ENCODE assay signal across 10 cellular contexts in genomic region chr1:31666290-31666963, GRCh38. TPM values are rescaled to one million over a fixed set of nuclear protein-coding genes. Genes with fewer than 3 reads are reported as not detected.
DNase-seq lines count a peak whose midpoint lies in the region; ATAC-seq, FAIRE-seq and TF ChIP-seq lines count a peak whose summit lies in the region.
"Had no signal": no experiment of that assay in that cellular context is flagged by ENCODE, and none has a peak within 500 bp of the region (broad histone marks: within the 10 kb centered on the region; RNA-seq: fewer than 3 reads in every experiment).

No MANE protein-coding gene starts in this region.

- TF ChIP-seq POLR2A in transverse colon (IDR thresholded peaks at IDR 0.05): peak; percentile 73

- H3K4me3 Mint-ChIP-seq in astrocyte (ENCODE audit: unreplicated experiment): peak overlapping the region; percentile 50
- no peak overlapping the region for H3K4me3 Mint-ChIP-seq in activated T-helper 1 cell treated with anti-CD3 and anti-CD28 coated beads, Interleukin-12 subunit alpha, Interleukin-12 subunit beta, Interleukin-2, Interleukin-4 antibody, amounts not matched to agents 30 ng/mL and 10 ng/mL and 1 ng/mL, durations not matched to agents 14 hours and 24 hours and 36 hours

- 33% methylated on average over 9 of the region's 9 CpGs; no CpG with 5 or more reads in 1 of the 2 donors for WGBS in transverse colon (ENCODE audit: low coverage in 1 of 2), 2 donors

- in situ Hi-C loops in transverse colon (cut with MboI; ENCODE audit: low pct_ligation_motif_present in 1 of 4, low pct_unique_long_range_greater_than_20kb in 1 of 4, low sequenced_read_pairs in 3 of 4): loop anchor here in 3 of 4 donors (10.0 to 25.0 kb wide), 3 partner anchors 118 to 296 kb away; no protein-coding TSS in a partner anchor

- H3K36me3 Mint-ChIP-seq in astrocyte (ENCODE audit: low read depth, unreplicated experiment): peaks cover 19% of the 10 kb centered on the region
- no peaks in the 10 kb centered on the region for H3K36me3 Mint-ChIP-seq in activated T-helper 1 cell treated with anti-CD3 and anti-CD28 coated beads, Interleukin-12 subunit alpha, Interleukin-12 subunit beta, Interleukin-2, Interleukin-4 antibody, amounts not matched to agents 30 ng/mL and 10 ng/mL and 1 ng/mL, durations not matched to agents 14 hours and 24 hours and 36 hours (ENCODE audit: low read depth)

- H3K36me3 ChIP-seq in astrocyte (ENCODE audit: insufficient read depth, low read length) (no peaks in the 10 kb centered on the region), transverse colon (no peaks in the 10 kb centered on the region), OCI-LY7 (ENCODE audit: insufficient read depth, low read length) (no peaks in the 10 kb centered on the region)

- ATAC-seq in HG02798 (IDR thresholded peaks at IDR 0.05; ENCODE audit: poor library complexity, unreplicated experiment): no peak

- H3K9me3 ChIP-seq in astrocyte (ENCODE audit: insufficient read depth, low read depth, low read length) (no peaks in the 10 kb centered on the region), transverse colon (no peaks in the 10 kb centered on the region), OCI-LY7 (ENCODE audit: low read length) (no peaks in the 10 kb centered on the region)

- DNase-seq in NCI-H345 (lab: John Stamatoyannopoulos, UW) (peak; percentile 33), NCI-H345 treated with DMSO at 0.1 percent for 48 hours (lab: John Stamatoyannopoulos, UW; ENCODE audit: unreplicated experiment) (no peak), astrocyte (ENCODE audit: low read depth) (peak; percentile 41), left kidney (ENCODE audit: low read depth, low spot score) (peak; percentile 23), transverse colon (peak; percentile 81), OCI-LY7 (ENCODE audit: low spot score) (no peak)
- DNase-seq in activated T-helper 1 cell treated with anti-CD3 and anti-CD28 coated beads, Interleukin-12 subunit alpha, Interleukin-12 subunit beta, Interleukin-2, Interleukin-4 antibody, amounts not matched to agents 30 ng/mL and 10 ng/mL and 1 ng/mL, durations not matched to agents 14 hours and 24 hours and 36 hours (ENCODE audit: low spot score): no peak
- DNase-seq: ACHN had no signal

- CTCF ChIA-PET in OCI-LY7 (lab: Charles Lee; ENCODE audit: unreplicated experiment): interaction anchor here (0.9 kb wide), 1 partner anchor 79 kb away, joined by 4 read pairs; no protein-coding TSS in a partner anchor

- FAIRE-seq in astrocyte (lab: Jason Lieb, UNC): no peak
- FAIRE-seq: islet of Langerhans had no signal

- POLR2A ChIA-PET in OCI-LY7 (lab: Charles Lee): interaction anchor here (0.5 kb wide), 1 partner anchor 9 kb away, joined by 7 read pairs; no protein-coding TSS in a partner anchor

- H3K27ac ChIP-seq in astrocyte (ENCODE audit: low read depth, low read length) (no peak overlapping the region), transverse colon (peak overlapping the region; percentile 23 to 81 (median 61)), OCI-LY7 (ENCODE audit: low read depth, low read length, poor library complexity, severe bottlenecking) (no peak overlapping the region)

- H3K27me3 ChIP-seq in astrocyte (ENCODE audit: insufficient read depth, low read length): no peaks in the 10 kb centered on the region
- peaks cover 3% of the 10 kb centered on the region for H3K27me3 ChIP-seq in transverse colon

- H4K20me1 ChIP-seq in astrocyte (ENCODE audit: insufficient read depth, low read length): peaks cover 11% of the 10 kb centered on the region
- no peaks in the 10 kb centered on the region for H4K20me1 ChIP-seq in OCI-LY7 (ENCODE audit: insufficient read depth, low read length)

- no peaks in the 10 kb centered on the region for H3K9me2 ChIP-seq in OCI-LY7 (ENCODE audit: insufficient read depth, low read length)

- H2AFZ ChIP-seq in astrocyte (ENCODE audit: low read depth, low read length) (no peak overlapping the region), OCI-LY7 (ENCODE audit: low read length) (no peak overlapping the region)

- H3K4me1 ChIP-seq in astrocyte (ENCODE audit: insufficient read depth, low read length): peaks cover 25% of the 10 kb centered on the region
- peaks cover 19 to 50% (median 41%) of the 10 kb centered on the region in 4 donors for H3K4me1 ChIP-seq in transverse colon
- no peaks in the 10 kb centered on the region for H3K4me1 ChIP-seq in OCI-LY7 (ENCODE audit: insufficient read depth, low read length, poor library complexity, severe bottlenecking)

- no peak overlapping the region for H3K9ac ChIP-seq in astrocyte (ENCODE audit: low read length)

- no peak for TF ChIP-seq CTCF in astrocyte (IDR thresholded peaks at IDR 0.05; ENCODE audit: insufficient read depth, low read depth, low read length)
- no peak for TF ChIP-seq CTCF in transverse colon (IDR thresholded peaks at IDR 0.05)
- no peak for TF ChIP-seq CTCF in OCI-LY7 (conservative IDR thresholded peaks at IDR 0.05; ENCODE audit: low read length)

- H3K4me1 Mint-ChIP-seq in astrocyte (ENCODE audit: low read depth, unreplicated experiment): peaks cover 7% of the 10 kb centered on the region
- H3K4me1 Mint-ChIP-seq in activated T-helper 1 cell treated with anti-CD3 and anti-CD28 coated beads, Interleukin-12 subunit alpha, Interleukin-12 subunit beta, Interleukin-2, Interleukin-4 antibody, amounts not matched to agents 30 ng/mL and 10 ng/mL and 1 ng/mL, durations not matched to agents 14 hours and 24 hours and 36 hours (ENCODE audit: low read depth): peaks cover 6% of the 10 kb centered on the region

- TF ChIP-seq EP300 in transverse colon (IDR thresholded peaks at IDR 0.05; ENCODE audit: low read depth): no peak

- H3K27me3 Mint-ChIP-seq in astrocyte (ENCODE audit: low read depth, unreplicated experiment): peaks cover 19% of the 10 kb centered on the region
- peaks cover 27% of the 10 kb centered on the region for H3K27me3 Mint-ChIP-seq in activated T-helper 1 cell treated with anti-CD3 and anti-CD28 coated beads, Interleukin-12 subunit alpha, Interleukin-12 subunit beta, Interleukin-2, Interleukin-4 antibody, amounts not matched to agents 30 ng/mL and 10 ng/mL and 1 ng/mL, durations not matched to agents 14 hours and 24 hours and 36 hours (ENCODE audit: insufficient read depth)

- no TSS peak for BruUV-seq in OCI-LY7 (replicated peaks; lab: Mats Ljungman, UMichigan)

- H3K9me3 Mint-ChIP-seq in astrocyte (ENCODE audit: unreplicated experiment): no peaks in the 10 kb centered on the region
- no peaks in the 10 kb centered on the region for H3K9me3 Mint-ChIP-seq in activated T-helper 1 cell treated with anti-CD3 and anti-CD28 coated beads, Interleukin-12 subunit alpha, Interleukin-12 subunit beta, Interleukin-2, Interleukin-4 antibody, amounts not matched to agents 30 ng/mL and 10 ng/mL and 1 ng/mL, durations not matched to agents 14 hours and 24 hours and 36 hours

- H3K4me3 ChIP-seq in astrocyte (ENCODE audit: insufficient read depth, low read depth, low read length) (no peak overlapping the region), transverse colon (no peak overlapping the region), OCI-LY7 (ENCODE audit: low read depth, low read length, poor library complexity, severe bottlenecking) (no peak overlapping the region)

- H3K4me2 ChIP-seq in astrocyte (ENCODE audit: low read length): no peak overlapping the region
- H3K4me2 ChIP-seq in OCI-LY7 (ENCODE audit: low read length): no peak overlapping the region

- H3K79me2 ChIP-seq in astrocyte (ENCODE audit: insufficient read depth, low read length): no peaks in the 10 kb centered on the region
- no peaks in the 10 kb centered on the region for H3K79me2 ChIP-seq in OCI-LY7 (ENCODE audit: insufficient read depth, low read depth, low read length)

- intact Hi-C loops in transverse colon (cut with DNase I; ENCODE audit: low total_unique reads) (loop anchor here (5.0 to 10.0 kb wide), 2 partner anchors 51 to 78 kb away; no protein-coding TSS in a partner anchor), OCI-LY7 (cut with micrococcal nuclease; ENCODE audit: unreplicated experiment) (no loop called here)
- intact Hi-C loops in activated T-helper 1 cell treated with anti-CD3 and anti-CD28 coated beads, Interleukin-12 subunit alpha, Interleukin-12 subunit beta, Interleukin-2, Interleukin-4 antibody, amounts not matched to agents 30 ng/mL and 10 ng/mL and 1 ng/mL, durations not matched to agents 14 hours and 24 hours and 36 hours (cut with micrococcal nuclease): no loop called here

- H3K27ac Mint-ChIP-seq in astrocyte (ENCODE audit: unreplicated experiment): no peak overlapping the region
- H3K27ac Mint-ChIP-seq in activated T-helper 1 cell treated with anti-CD3 and anti-CD28 coated beads, Interleukin-12 subunit alpha, Interleukin-12 subunit beta, Interleukin-2, Interleukin-4 antibody, amounts not matched to agents 30 ng/mL and 10 ng/mL and 1 ng/mL, durations not matched to agents 14 hours and 24 hours and 36 hours: no peak overlapping the region

RNA-seq across cellular contexts. Expression of gene PEF1, which starts 21.8 kb away (rescaled TPM):
- total RNA-seq in astrocyte (56.3 and 57.9 TPM in 2 replicates), transverse colon (10 to 100 TPM; 12.3 to 61.7 (median 49.9) TPM), OCI-LY7 (2022) (54.6 and 56.1 TPM in 2 replicates)
- total RNA-seq in activated T-helper 1 cell treated with anti-CD3 and anti-CD28 coated beads, Interleukin-12 subunit alpha, Interleukin-12 subunit beta, Interleukin-2, Interleukin-4 antibody, amounts not matched to agents 30 ng/mL and 10 ng/mL and 1 ng/mL, durations not matched to agents 14 hours and 24 hours and 36 hours: 57.6 and 66.1 TPM in 2 replicates
- total RNA-seq in OCI-LY7 (2014; rRNA removed; shearing (Covaris generic)): 67.7 and 89.7 TPM in 2 replicates

RNA-seq across cellular contexts. Expression of gene COL16A1, which starts 37.4 kb away (rescaled TPM):
- total RNA-seq in astrocyte (42.9 and 56.5 TPM in 2 replicates), transverse colon (100 to 1,000 TPM in 1 of 4 donors, 10 to 100 TPM in 3; 14.3 to 135 (median 40.1) TPM), OCI-LY7 (2022) (not detected in 2 replicates)
- not detected in 2 replicates for total RNA-seq in activated T-helper 1 cell treated with anti-CD3 and anti-CD28 coated beads, Interleukin-12 subunit alpha, Interleukin-12 subunit beta, Interleukin-2, Interleukin-4 antibody, amounts not matched to agents 30 ng/mL and 10 ng/mL and 1 ng/mL, durations not matched to agents 14 hours and 24 hours and 36 hours
- total RNA-seq in OCI-LY7 (2014; rRNA removed; shearing (Covaris generic)): not detected in 2 replicates

RNA-seq across cellular contexts. Expression of gene HCRTR1, which starts 48.9 kb away (rescaled TPM):
- total RNA-seq in astrocyte (not detected in 2 replicates), transverse colon (under 1 TPM in 1 of 4 donors, not detected in 3; 0.48 TPM), OCI-LY7 (2022) (not detected in 2 replicates)
- total RNA-seq in activated T-helper 1 cell treated with anti-CD3 and anti-CD28 coated beads, Interleukin-12 subunit alpha, Interleukin-12 subunit beta, Interleukin-2, Interleukin-4 antibody, amounts not matched to agents 30 ng/mL and 10 ng/mL and 1 ng/mL, durations not matched to agents 14 hours and 24 hours and 36 hours: not detected in 2 replicates
- total RNA-seq in OCI-LY7 (2014; rRNA removed; shearing (Covaris generic)): not detected in 2 replicates

Comparison
In these comparisons a context has a peak if more than half of its experiments do, and no peak if none do; other contexts are left out.
1. DNase-seq: peak in NCI-H345 (single experiment), astrocyte (single experiment), left kidney (single experiment) and transverse colon (single experiment); none in NCI-H345 treated with DMSO at 0.1 percent for 48 hours (single experiment), activated T-helper 1 cell treated with anti-CD3 and anti-CD28 coated beads, Interleukin-12 subunit alpha, Interleukin-12 subunit beta, Interleukin-2, Interleukin-4 antibody, amounts not matched to agents 30 ng/mL and 10 ng/mL and 1 ng/mL, durations not matched to agents 14 hours and 24 hours and 36 hours (single experiment) and OCI-LY7 (single experiment).
2. H3K27ac ChIP-seq: peak in transverse colon (4 of 4); none in astrocyte (single experiment) and OCI-LY7 (single experiment).
3. RNA of gene COL16A1, which starts 37.4 kb away (total RNA-seq): 14.3 to 135 TPM in transverse colon and 42.9 to 56.5 TPM in astrocyte; not detected in OCI-LY7 and not detected in activated T-helper 1 cell treated with anti-CD3 and anti-CD28 coated beads, Interleukin-12 subunit alpha, Interleukin-12 subunit beta, Interleukin-2, Interleukin-4 antibody, amounts not matched to agents 30 ng/mL and 10 ng/mL and 1 ng/mL, durations not matched to agents 14 hours and 24 hours and 36 hours; every median in the first group is over 10 times any median in the second.